In genomic region chr7:45103958-45104843, GRCh38 we compare ENCODE assay signal across 20 cellular contexts. TPM values are rescaled to one million over a fixed set of nuclear protein-coding genes. Genes with fewer than 3 reads are reported as not detected.
DNase-seq lines count a peak whose midpoint lies in the region; ATAC-seq and TF ChIP-seq lines count a peak whose summit lies in the region.
"Had no signal": no experiment of that assay in that cellular context is flagged by ENCODE, and none has a peak within 500 bp of the region (broad histone marks: within the 10 kb centered on the region; RNA-seq: fewer than 3 reads in every experiment).

No MANE protein-coding gene starts in this region.

- no peaks in the 10 kb centered on the region for H3K27me3 ChIP-seq in NT2/D1 (ENCODE audit: insufficient read depth, insufficient read length)
- no peaks in the 10 kb centered on the region for H3K27me3 ChIP-seq in endodermal cell (ENCODE audit: control insufficient read depth, insufficient read depth, low read length, poor library complexity, severe bottlenecking)
- H3K27me3 ChIP-seq in gastrocnemius medialis = no peaks in the 10 kb centered on the region
- no peaks in the 10 kb centered on the region for H3K27me3 ChIP-seq in suprapubic skin

- H3K4me3 Mint-ChIP-seq in endodermal cell = no peak overlapping the region

- WGBS in endodermal cell (ENCODE audit: insufficient coverage in 1 of 2, insufficient read length in 1 of 2), 2 experiments = 96 to 97% methylated on average over 13 to 17 of the region's 17 CpGs
- 93% methylated on average over 12 of the region's 17 CpGs for WGBS in suprapubic skin

- H3K4me1 Mint-ChIP-seq in endodermal cell = no peaks in the 10 kb centered on the region

- no peaks in the 10 kb centered on the region for H3K27me3 Mint-ChIP-seq in endodermal cell (ENCODE audit: insufficient read depth)

- no peak for TF ChIP-seq POLR2A in gastrocnemius medialis (IDR thresholded peaks at IDR 0.05)
- no peak for TF ChIP-seq POLR2A in suprapubic skin (IDR thresholded peaks at IDR 0.05)

- TF ChIP-seq CTCF in endodermal cell (conservative IDR thresholded peaks at IDR 0.05) = no peak
- no peak for TF ChIP-seq CTCF in gastrocnemius medialis (IDR thresholded peaks at IDR 0.05 in 4 of 5, conservative IDR thresholded peaks at IDR 0.05 in 1 of 5)
- TF ChIP-seq CTCF in suprapubic skin (IDR thresholded peaks at IDR 0.05) = no peak

- H3K36me3 Mint-ChIP-seq in endodermal cell (ENCODE audit: low read depth) = peaks cover 76% of the 10 kb centered on the region

- no peak overlapping the region for H3K27ac Mint-ChIP-seq in endodermal cell

- intact Hi-C loops in Right ventricle myocardium inferior (cut with DNase I) = no loop called here
- intact Hi-C loops in left ventricle myocardium superior (cut with micrococcal nuclease) = no loop called here
- intact Hi-C loops in gastrocnemius medialis (cut with DNase I; ENCODE audit: low total_unique reads) = no loop called here

- DNase-seq in Right ventricle myocardium inferior (ENCODE audit: missing footprints) = peak; percentile 47
- DNase-seq in left ventricle myocardium superior = no peak
- no peak for DNase-seq in NT2/D1 (ENCODE audit: low read depth, low spot score)
- DNase-seq in endodermal cell = peak; percentile 18
- peak; percentile 37 to 72 for DNase-seq in gastrocnemius medialis
- no peak for DNase-seq in activated CD4-positive, alpha-beta T cell treated with anti-CD3 and anti-CD28 coated beads for 4 hours
- no peak for DNase-seq in suprapubic skin (ENCODE audit: low spot score in 2 of 2)
- DNase-seq: C1 segment of cervical spinal cord; DMS79 treated with DMSO at 0.1 percent for 48 hours; H7; MV-4-11; NCI-H1694 treated with DMSO at 0.1 percent for 48 hours; NCI-H2107; NCI-H510A; NCI-H748 treated with DMSO at 0.1 percent for 48 hours; NK-92 treated with Interleukin-12 subunit alpha and Interleukin-12 subunit beta, amount 100 ng/mL, for 24 hours; SHP77 had no signal

- no peak for TF ChIP-seq EP300 in suprapubic skin (IDR thresholded peaks at IDR 0.05)

- no peaks in the 10 kb centered on the region for H3K9me3 ChIP-seq in NT2/D1 (ENCODE audit: insufficient read depth, low read length)
- H3K9me3 ChIP-seq in endodermal cell (ENCODE audit: control insufficient read depth, low read length) = no peaks in the 10 kb centered on the region
- H3K9me3 ChIP-seq in gastrocnemius medialis = no peaks in the 10 kb centered on the region
- no peaks in the 10 kb centered on the region for H3K9me3 ChIP-seq in suprapubic skin

- in situ Hi-C loops in gastrocnemius medialis (cut with MboI; ENCODE audit: low sequenced_read_pairs in 4 of 4) = loop anchor here (10.0 to 25.0 kb wide), 2 partner anchors 109 to 517 kb away; partner anchors contain the start of gene TMED4 (in 4 of the 4)

- H3K4me1 ChIP-seq in NT2/D1 (ENCODE audit: insufficient read depth, insufficient read length) (peaks cover 3% of the 10 kb centered on the region), endodermal cell (ENCODE audit: control insufficient read depth, insufficient read depth, low read length) (no peaks in the 10 kb centered on the region), gastrocnemius medialis (peaks cover 25 to 34% of the 10 kb centered on the region in 2 donors), suprapubic skin (peaks cover 22% of the 10 kb centered on the region)

- no peaks in the 10 kb centered on the region for H3K9me3 Mint-ChIP-seq in endodermal cell

- H3K9ac ChIP-seq in NT2/D1 (ENCODE audit: insufficient read length, low read depth) (peak overlapping the region; percentile 13), endodermal cell (ENCODE audit: extremely low read depth, low read length, poor library complexity, severe bottlenecking) (no peak overlapping the region)
- H3K9ac ChIP-seq: KMS-11 had no signal

- H3K4me3 ChIP-seq in NT2/D1 (ENCODE audit: insufficient read length, low read depth) (no peak overlapping the region), endodermal cell (ENCODE audit: low read length) (no peak overlapping the region), gastrocnemius medialis (no peak overlapping the region), suprapubic skin (no peak overlapping the region)

- ATAC-seq in Right ventricle myocardium inferior (no peak), left ventricle myocardium superior (no peak), gastrocnemius medialis (peak; percentile 76 to 83), GM18873 (IDR thresholded peaks at IDR 0.05; ENCODE audit: low FRiP score, unreplicated experiment) (no peak)

- H3K36me3 ChIP-seq in NT2/D1 (ENCODE audit: insufficient read depth, insufficient read length, low read length) (peaks cover 100% of the 10 kb centered on the region), endodermal cell (ENCODE audit: control insufficient read depth, insufficient read depth, low read length) (peaks cover 96% of the 10 kb centered on the region), gastrocnemius medialis (peaks cover 5 to 96% of the 10 kb centered on the region in 2 donors), suprapubic skin (peaks cover 99% of the 10 kb centered on the region)

- H3K27ac ChIP-seq in endodermal cell (ENCODE audit: low read depth, low read length) (no peak overlapping the region), gastrocnemius medialis (peak overlapping the region; percentile 64 to 76 (median 68)), suprapubic skin (no peak overlapping the region)
- H3K27ac ChIP-seq: KMS-11 had no signal

RNA-seq across cellular contexts. Expression of gene TBRG4, which starts 7.3 kb away (rescaled TPM):
- total RNA-seq in Right ventricle myocardium inferior = 82.4 TPM
- 83.0 TPM for total RNA-seq in left ventricle myocardium superior
- 10 to 100 TPM; 66.7 to 95.9 TPM for total RNA-seq in endodermal cell
- polyA plus RNA-seq in endodermal cell (2013, experiment 1 of 2) = 52.1 TPM
- 54.2 TPM for polyA plus RNA-seq in endodermal cell (2013, experiment 2 of 2)
- total RNA-seq in gastrocnemius medialis = 100 to 1,000 TPM in 1 of 4 donors, 10 to 100 TPM in 3; 74.3 to 105 (median 92.7) TPM
- 10 to 100 TPM; 49.9 to 82.8 (median 68.9) TPM for total RNA-seq in suprapubic skin

RNA-seq across cellular contexts. Expression of gene NACAD, which starts 15.4 kb away (rescaled TPM):
- total RNA-seq in Right ventricle myocardium inferior (6.0 TPM), left ventricle myocardium superior (3.5 TPM), endodermal cell (1 to 10 TPM; 5.8 to 6.7 TPM), gastrocnemius medialis (1 to 10 TPM in 2 of 4 donors, under 1 TPM in 2; 0.46 to 1.5 (median 1.1) TPM), suprapubic skin (1 to 10 TPM in 2 of 4 donors, under 1 TPM in 2; 0.76 to 1.4 (median 1.0) TPM)
- 25.0 TPM for polyA plus RNA-seq in endodermal cell (2013, experiment 1 of 2)
- polyA plus RNA-seq in endodermal cell (2013, experiment 2 of 2) = 21.5 TPM
- total RNA-seq: OCI-LY7 had no signal

RNA-seq across cellular contexts. Expression of gene RAMP3, which starts 53.4 kb away (rescaled TPM):
- 33.8 TPM for total RNA-seq in Right ventricle myocardium inferior
- total RNA-seq in left ventricle myocardium superior = 36.0 TPM
- total RNA-seq in endodermal cell = not detected
- polyA plus RNA-seq in endodermal cell (2013, experiment 1 of 2) = not detected
- not detected for polyA plus RNA-seq in endodermal cell (2013, experiment 2 of 2)
- total RNA-seq in gastrocnemius medialis = 10 to 100 TPM in 3 of 4 donors, 1 to 10 TPM in 1; 9.6 to 39.3 (median 33.2) TPM
- total RNA-seq in suprapubic skin = 10 to 100 TPM; 14.4 to 62.9 (median 33.6) TPM
- total RNA-seq: OCI-LY7 had no signal

Comparison
In these comparisons a context has a peak if more than half of its experiments do, and no peak if none do; other contexts are left out.
1. DNase-seq: peak in Right ventricle myocardium inferior (single experiment), endodermal cell (single experiment) and gastrocnemius medialis (2 of 2); none in left ventricle myocardium superior (single experiment), NT2/D1 (single experiment), activated CD4-positive, alpha-beta T cell treated with anti-CD3 and anti-CD28 coated beads for 4 hours (0 of 2) and suprapubic skin (0 of 2).
2. ATAC-seq: peak in gastrocnemius medialis (2 of 2); none in Right ventricle myocardium inferior (single experiment), left ventricle myocardium superior (single experiment) and GM18873 (single experiment).
3. H3K27ac ChIP-seq: peak in gastrocnemius medialis (4 of 4); none in endodermal cell (single experiment) and suprapubic skin (single experiment).
4. RNA of gene RAMP3, which starts 53.4 kb away (total RNA-seq): 9.6 to 39.3 TPM in gastrocnemius medialis, 36.0 TPM in left ventricle myocardium superior (single experiment), 14.4 to 62.9 TPM in suprapubic skin and 33.8 TPM in Right ventricle myocardium inferior (single experiment); not detected in endodermal cell; every median in the first group is over 4 times any median in the second.